Comparison of ENCODE assay signal across 14 cellular contexts in genomic region chr22:43789452-43789851, GRCh38. TPM values are rescaled to one million over a fixed set of nuclear protein-coding genes. Genes with fewer than 3 reads are reported as not detected.
A peak's percentile ranks its signal among the peaks of the same experiment; 100 is the strongest.
DNase-seq lines count a peak whose midpoint lies in the region; ATAC-seq, FAIRE-seq and TF ChIP-seq lines count a peak whose summit lies in the region.
"Had no signal": no experiment of that assay in that cellular context is flagged by ENCODE, and none has a peak within 500 bp of the region (broad histone marks: within the 10 kb centered on the region; RNA-seq: fewer than 3 reads in every experiment).

No MANE protein-coding gene starts in this region.

- H3K9me3 Mint-ChIP-seq in T-cell, result no peaks in the 10 kb centered on the region

- no peak for DNase-seq in HepG2 (ENCODE audit: low spot score)
- DNase-seq in cardiac fibroblast (ENCODE audit: low read depth in 2 of 2), result peak; percentile 90 to 92
- peak; percentile 98 for DNase-seq in kidney tubule cell (ENCODE audit: low spot score)
- DNase-seq in NCI-H510A treated with DMSO at 0.1 percent for 48 hours (lab: John Stamatoyannopoulos, UW), result no peak
- no peak for DNase-seq in germinal center (ENCODE audit: low spot score)
- no peak for DNase-seq in T-cell
- no peak for DNase-seq in NCI-H146 treated with DMSO at 0.1 percent for 48 hours (lab: John Stamatoyannopoulos, UW; ENCODE audit: unreplicated experiment)
- DNase-seq: activated CD8-positive, alpha-beta memory T cell treated with anti-CD3 and anti-CD28 coated beads, Interleukin-2, amount 10 ng/mL, durations not matched to agents 7 days and 5 days; NCI-H146; spleen; substantia nigra had no signal

- H3K27ac ChIP-seq in liver (ENCODE audit: low read depth in 1 of 2, low read length in 2 of 2), result no peak overlapping the region
- no peak overlapping the region for H3K27ac ChIP-seq in HepG2 (ENCODE audit: extremely low read length, insufficient read depth, low read length)
- H3K27ac ChIP-seq: spleen had no signal

- CTCF ChIA-PET in HepG2 (lab: Yijun Ruan, JAX; ENCODE audit: low intra/inter-chr PET ratio, low total read pairs) (no interaction called here), T-cell (lab: Charles Lee) (no interaction called here)

- H3K4me1 Mint-ChIP-seq in T-cell, result no peaks in the 10 kb centered on the region
- H3K4me1 Mint-ChIP-seq: activated CD8-positive, alpha-beta memory T cell treated with anti-CD3 and anti-CD28 coated beads, Interleukin-2, amount 10 ng/mL, durations not matched to agents 7 days and 5 days had no signal

- WGBS in liver, result 80% methylated on average over 7 of the region's 7 CpGs
- 13% methylated on average over 3 of the region's 7 CpGs for WGBS in HepG2 (ENCODE audit: low lambda C conversion rate)

- H3K4me2 ChIP-seq in HepG2 (ENCODE audit: low read depth, low read length), result no peak overlapping the region

- no peaks in the 10 kb centered on the region for H3K79me2 ChIP-seq in HepG2 (ENCODE audit: insufficient read depth, low read length)

- H3K27me3 Mint-ChIP-seq in T-cell, result peaks cover 24% of the 10 kb centered on the region in 2 donors

- no peak for TF ChIP-seq POLR2A in HepG2 (IDR thresholded peaks at IDR 0.05; ENCODE audit: insufficient read depth in 1 of 2, low read depth in 2 of 2, low read length in 2 of 2)

- no peak for ATAC-seq in HepG2
- no peak for ATAC-seq in T-cell (replicated peaks in 1 of 4)
- ATAC-seq: activated CD8-positive, alpha-beta memory T cell treated with anti-CD3 and anti-CD28 coated beads, Interleukin-2, amount 10 ng/mL, durations not matched to agents 7 days and 5 days had no signal

- H3K9ac ChIP-seq in liver (ENCODE audit: low read depth in 1 of 2, low read length in 2 of 2), result no peak overlapping the region
- H3K9ac ChIP-seq in HepG2 (ENCODE audit: insufficient read depth, low read depth, low read length), result no peak overlapping the region

- BruUV-seq in HepG2 (replicated peaks; lab: Mats Ljungman, UMichigan), result no TSS peak

- H3K27me3 ChIP-seq in liver (ENCODE audit: control insufficient read depth in 4 of 4, insufficient read depth in 4 of 4, low read length in 3 of 4), result no peaks in the 10 kb centered on the region
- H3K27me3 ChIP-seq in HepG2 (ENCODE audit: control insufficient read depth in 1 of 2, insufficient read depth in 2 of 2, low read length in 2 of 2), result no peaks in the 10 kb centered on the region; a peak in 2 of 5 replicates
- H3K27me3 ChIP-seq: spleen had no signal

- no peak overlapping the region for H3K27ac Mint-ChIP-seq in T-cell
- H3K27ac Mint-ChIP-seq: activated CD8-positive, alpha-beta memory T cell treated with anti-CD3 and anti-CD28 coated beads, Interleukin-2, amount 10 ng/mL, durations not matched to agents 7 days and 5 days had no signal

- H2AFZ ChIP-seq in HepG2 (ENCODE audit: low read length), result no peak overlapping the region

- no peaks in the 10 kb centered on the region for H3K36me3 ChIP-seq in liver (ENCODE audit: control insufficient read depth in 4 of 4, insufficient read depth in 3 of 4, low read depth in 1 of 4, low read length in 3 of 4)
- H3K36me3 ChIP-seq in HepG2 (replicated peaks in 1 of 2; ENCODE audit: control insufficient read depth in 1 of 2, insufficient read depth in 2 of 2, low read length in 2 of 2), result no peaks in the 10 kb centered on the region
- H3K36me3 ChIP-seq: spleen had no signal

- POLR2A ChIA-PET in HepG2 (lab: Yijun Ruan, JAX), result no interaction called here
- POLR2A ChIA-PET in T-cell (lab: Charles Lee), result no interaction called here

- no peaks in the 10 kb centered on the region for H3K36me3 Mint-ChIP-seq in T-cell
- H3K36me3 Mint-ChIP-seq: activated CD8-positive, alpha-beta memory T cell treated with anti-CD3 and anti-CD28 coated beads, Interleukin-2, amount 10 ng/mL, durations not matched to agents 7 days and 5 days had no signal

- H3K4me3 Mint-ChIP-seq in T-cell, result no peak overlapping the region
- H3K4me3 Mint-ChIP-seq: activated CD8-positive, alpha-beta memory T cell treated with anti-CD3 and anti-CD28 coated beads, Interleukin-2, amount 10 ng/mL, durations not matched to agents 7 days and 5 days had no signal

- no peak for TF ChIP-seq EP300 in HepG2 (IDR thresholded peaks at IDR 0.05; ENCODE audit: low read depth in 2 of 2, low read length in 2 of 2)
- no peak for TF ChIP-seq EP300 in HepG2 (CRISPR knock-in tag; IDR thresholded peaks at IDR 0.05; ENCODE audit: borderline replicate concordance)

- H3K9me3 ChIP-seq in liver (ENCODE audit: control insufficient read depth in 4 of 4, low read length in 3 of 4) (no peaks in the 10 kb centered on the region), HepG2 (ENCODE audit: low read length) (no peaks in the 10 kb centered on the region)
- H3K9me3 ChIP-seq: spleen had no signal

- TF ChIP-seq RAD21 in liver (IDR thresholded peaks at IDR 0.05) (no peak), HepG2 (CRISPR knock-in tag; IDR thresholded peaks at IDR 0.05) (no peak)

- TF ChIP-seq CTCF in liver (IDR thresholded peaks at IDR 0.05; ENCODE audit: low read depth, low read length, missing input control), result no peak
- TF ChIP-seq CTCF in HepG2 (CRISPR knock-in tag; IDR thresholded peaks at IDR 0.05), result no peak
- no peak for TF ChIP-seq CTCF in cardiac fibroblast (IDR thresholded peaks at IDR 0.05; ENCODE audit: low read depth, low read length)

- H4K20me1 ChIP-seq in HepG2 (ENCODE audit: insufficient read depth, low read length), result no peaks in the 10 kb centered on the region

- in situ Hi-C loops in HepG2 (cut with HindIII; ENCODE audit: extremely low pct_ligation_motif_present, low pct_unique_long_range_greater_than_20kb), result no loop called here

- H3K4me3 ChIP-seq in liver (ENCODE audit: low read depth in 1 of 3, low read length in 3 of 3), result no peak overlapping the region
- H3K4me3 ChIP-seq in HepG2 (replicated peaks in 1 of 3; ENCODE audit: insufficient read depth in 1 of 3, low read depth in 2 of 3, low read length in 3 of 3), result no peak overlapping the region
- no peak overlapping the region for H3K4me3 ChIP-seq in cardiac fibroblast (replicated peaks in 1 of 2; ENCODE audit: low read depth in 2 of 2, low read length in 2 of 2)
- H3K4me3 ChIP-seq: spleen had no signal

- no peak for FAIRE-seq in HepG2 (lab: Jason Lieb, UNC)
- FAIRE-seq: A204.1, colon had no signal

- intact Hi-C loops in HepG2 (cut with micrococcal nuclease; ENCODE audit: unreplicated experiment), result no loop called here

- H3K4me1 ChIP-seq in liver (ENCODE audit: control insufficient read depth in 4 of 4, insufficient read depth in 4 of 4, low read length in 3 of 4) (no peaks in the 10 kb centered on the region), HepG2 (ENCODE audit: insufficient read depth, low read length) (no peaks in the 10 kb centered on the region)
- H3K4me1 ChIP-seq: spleen had no signal

TF ChIP-seq in liver, 16 proteins besides CTCF, POLR2A, EP300 and RAD21 (continues in another document):
- TF ChIP-seq NR2F2 (IDR thresholded peaks at IDR 0.05), result peak; percentile 29

TF ChIP-seq in HepG2, 621 proteins besides CTCF, POLR2A, EP300 and RAD21 (continues in another document):
- no peak for TF ChIP-seq HNF4A (CRISPR knock-in tag; IDR thresholded peaks at IDR 0.05)
- no peak for TF ChIP-seq CSRNP1 (CRISPR knock-in tag; IDR thresholded peaks at IDR 0.05)
- no peak for TF ChIP-seq ZNF589 (CRISPR knock-in tag; conservative IDR thresholded peaks at IDR 0.05)

RNA-seq across cellular contexts. Expression of gene EFCAB6, which starts 22.7 kb away (rescaled TPM):
- total RNA-seq in liver (1 to 10 TPM in 1 of 2 donors, under 1 TPM in 1; 0.14 to 2.1 TPM), HepG2 (2016; rRNA removed; fragmentation: Illumina TruSeq; extraction: Trizol) (not detected in 2 replicates), T-cell (under 1 TPM; 0.26 to 0.89 (median 0.53) TPM)
- polyA plus RNA-seq in liver (under 1 TPM; 0.42 to 0.64 TPM), HepG2 (2011; rRNA removed) (not detected in 2 replicates)
- not detected in 2 replicates for total RNA-seq in HepG2 (2016; cell fraction: cytosol; rRNA removed; fragmentation: Illumina TruSeq; extraction: Trizol; ENCODE audit: low read depth)
- total RNA-seq in HepG2 (2016; cell fraction: insoluble cytoplasmic fraction; rRNA removed; fragmentation: Illumina TruSeq; extraction: Trizol), result not detected in 2 replicates
- total RNA-seq in HepG2 (2016; cell fraction: membrane; rRNA removed; fragmentation: Illumina TruSeq; extraction: Trizol), result not detected in 2 replicates
- total RNA-seq in HepG2 (2016; cell fraction: nucleus; rRNA removed; fragmentation: Illumina TruSeq; extraction: Trizol), result not detected in 2 replicates
- polyA plus RNA-seq in HepG2 (2011; cell fraction: cytosol; rRNA removed), result not detected in 2 replicates
- not detected in 2 replicates for polyA plus RNA-seq in HepG2 (2011; cell fraction: nucleus; rRNA removed)
- polyA plus RNA-seq in HepG2 (2012), result not detected in 2 replicates
- polyA plus RNA-seq in HepG2 (2016; cell fraction: cytosol; fragmentation: Illumina TruSeq; extraction: Trizol; ENCODE audit: low read depth), result not detected in 2 replicates
- not detected in 2 replicates for polyA plus RNA-seq in HepG2 (2016; cell fraction: insoluble cytoplasmic fraction; fragmentation: Illumina TruSeq; extraction: Trizol; ENCODE audit: low read depth)
- not detected in 2 replicates for polyA plus RNA-seq in HepG2 (2016; cell fraction: membrane; fragmentation: Illumina TruSeq; extraction: Trizol; ENCODE audit: low read depth)
- polyA plus RNA-seq in HepG2 (2016; cell fraction: nucleus; fragmentation: Illumina TruSeq; extraction: Trizol; ENCODE audit: insufficient read depth, low read depth), result not detected in 2 replicates
- polyA minus RNA-seq in HepG2 (2011; rRNA and poly(A)+ RNA removed; ENCODE audit: low replicate concordance), result not detected in 2 replicates
- polyA minus RNA-seq in HepG2 (2011; cell fraction: cytosol; rRNA and poly(A)+ RNA removed), result not detected in 2 replicates
- polyA minus RNA-seq in HepG2 (2011; cell fraction: nucleus; rRNA and poly(A)+ RNA removed), result not detected in 2 replicates

Comparison
In these comparisons a context has a peak if more than half of its experiments do, and no peak if none do; other contexts are left out.
1. DNase-seq: peak in cardiac fibroblast (2 of 2) and kidney tubule cell (single experiment); none in HepG2 (single experiment), NCI-H510A treated with DMSO at 0.1 percent for 48 hours (single experiment), germinal center (single experiment), T-cell (0 of 34) and NCI-H146 treated with DMSO at 0.1 percent for 48 hours (single experiment).